8 cellular contexts compared by ENCODE assay signal in genomic region chr6:7129784-7130569, GRCh38. TPM values are rescaled to one million over a fixed set of nuclear protein-coding genes. Genes with fewer than 3 reads are reported as not detected.
DNase-seq lines count a peak whose midpoint lies in the region; ATAC-seq and TF ChIP-seq lines count a peak whose summit lies in the region.

No MANE protein-coding gene starts in this region.

- H3K27me3 Mint-ChIP-seq in naive B cell = no peaks in the 10 kb centered on the region

- ATAC-seq in naive B cell (ENCODE audit: low read depth in 2 of 2) (no peak), HG02610 (IDR thresholded peaks at IDR 0.05; ENCODE audit: unreplicated experiment) (no peak), HG02973 (IDR thresholded peaks at IDR 0.05; ENCODE audit: unreplicated experiment) (no peak)

- peak overlapping the region; percentile 10 to 97 (median 83) for H3K27ac Mint-ChIP-seq in naive B cell

- H3K36me3 ChIP-seq in HAP-1 (replicated peaks) = no peaks in the 10 kb centered on the region; the same call in 1 of the 2 replicates

- H3K4me1 Mint-ChIP-seq in naive B cell = peaks cover 52 to 77% (median 62%) of the 10 kb centered on the region in 3 donors

- H3K4me3 ChIP-seq in astrocyte of the spinal cord (ENCODE audit: low read depth, low read length) = no peak overlapping the region
- H3K4me3 ChIP-seq in HAP-1 = no peak overlapping the region

- in situ Hi-C loops in astrocyte of the spinal cord (cut with HindIII; ENCODE audit: low sequenced_read_pairs) (no loop called here), HAP-1 (cut with MboI; ENCODE audit: low sequenced_read_pairs) (no loop called here)

- H3K27me3 ChIP-seq in HAP-1 (ENCODE audit: low read depth) = no peaks in the 10 kb centered on the region

- no peaks in the 10 kb centered on the region for H3K9me3 ChIP-seq in HAP-1

- peak overlapping the region in 3 of 8 donors; percentile 3 to 71 (median 51) for H3K4me3 Mint-ChIP-seq in naive B cell

- H3K9me3 Mint-ChIP-seq in naive B cell = no peaks in the 10 kb centered on the region

- TF ChIP-seq CTCF in astrocyte of the spinal cord (IDR thresholded peaks at IDR 0.05; ENCODE audit: low read depth, low read length) = no peak

- H3K4me1 ChIP-seq in HAP-1 = peaks cover 9% of the 10 kb centered on the region

- DNase-seq in CD1c-positive myeloid dendritic cell (ENCODE audit: extremely low spot score) (peak; percentile 94), M059J (ENCODE audit: low read depth) (peak; percentile 82), astrocyte of the spinal cord (ENCODE audit: low read depth, low spot score) (peak; percentile 65), naive B cell (no peak), GM19238 (ENCODE audit: insufficient read length, low spot score) (no peak), HAP-1 (ENCODE audit: low spot score in 2 of 2) (no peak)

- peaks cover 0 to 4% of the 10 kb centered on the region in 2 donors for H3K36me3 Mint-ChIP-seq in naive B cell

RNA-seq across cellular contexts. Expression of gene RREB1, which starts 22.2 kb away (rescaled TPM):
- total RNA-seq in M059J (2014; rRNA removed; shearing (Covaris generic)) = 8.5 and 16.2 TPM in 2 replicates
- polyA plus RNA-seq in naive B cell (ENCODE audit: low read depth in 6 of 6) = 1 to 10 TPM; 1.5 to 9.9 (median 5.2) TPM

Comparison
In these comparisons a context has a peak if more than half of its experiments do, and no peak if none do; other contexts are left out.
1. DNase-seq: peak in CD1c-positive myeloid dendritic cell (single experiment), M059J (single experiment) and astrocyte of the spinal cord (single experiment); none in naive B cell (single experiment), GM19238 (single experiment) and HAP-1 (0 of 2).